ENCODE assay signal across 8 cellular contexts in the genomic region with DNA sequence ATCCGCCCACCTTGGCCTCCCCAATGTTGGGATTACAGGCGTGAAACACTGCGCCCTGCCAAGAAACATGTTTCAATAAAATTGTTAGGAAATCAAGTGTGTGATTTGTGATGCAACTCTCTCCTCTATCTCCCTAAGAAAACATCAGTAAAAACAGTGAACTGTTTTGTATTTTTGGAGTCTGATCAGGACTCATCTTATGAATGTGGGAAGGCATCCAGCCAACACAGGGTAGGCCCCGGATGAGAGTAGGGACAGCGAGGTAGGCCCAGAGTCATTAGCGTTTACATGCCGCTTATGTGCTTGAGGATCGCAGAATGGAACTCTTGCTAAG. TPM values are rescaled to one million over a fixed set of nuclear protein-coding genes. Genes with fewer than 3 reads are reported as not detected.
DNase-seq lines count a peak whose midpoint lies in the region; ATAC-seq, FAIRE-seq and TF ChIP-seq lines count a peak whose summit lies in the region.

No MANE protein-coding gene starts in this region.

- H3K36me3 ChIP-seq in HUES64 (ENCODE audit: insufficient read depth, low read length) = no peaks in the 10 kb centered on the region
- H3K36me3 ChIP-seq in mucosa of descending colon (ENCODE audit: low read depth) = no peaks in the 10 kb centered on the region

- H3K9me3 ChIP-seq in HUES64 (ENCODE audit: insufficient read depth, low read depth, low read length) (no peaks in the 10 kb centered on the region), mucosa of descending colon (no peaks in the 10 kb centered on the region)

- H3K4me3 ChIP-seq in HUES64 (ENCODE audit: low read length) (peak overlapping the region; percentile 89), cardiac fibroblast (replicated peaks in 1 of 2; ENCODE audit: low read depth in 2 of 2, low read length in 2 of 2) (peak overlapping the region; percentile 78 to 91), mucosa of descending colon (no peak overlapping the region)

- H3K27ac ChIP-seq in 22Rv1 = peak overlapping the region; percentile 97
- no peak overlapping the region; the same call in 1 of the 2 replicates for H3K27ac ChIP-seq in HUES64 (ENCODE audit: low read depth, low read length)

- no peak for FAIRE-seq in D721Med (lab: Jason Lieb, UNC)

- intact Hi-C loops in mucosa of descending colon (cut with DNase I, micrococcal nuclease) = no loop called here

- ATAC-seq in mucosa of descending colon = no peak
- no peak for ATAC-seq in GM19351 (IDR thresholded peaks at IDR 0.05; ENCODE audit: unreplicated experiment)

- 89% methylated on average over 8 of the region's 8 CpGs for WGBS in HUES64

- H3K9ac ChIP-seq in HUES64 (ENCODE audit: low read depth, low read length) = peak overlapping the region; percentile 96

- H3K27me3 ChIP-seq in HUES64 (ENCODE audit: insufficient read depth, low read length) = no peaks in the 10 kb centered on the region

- H3K4me1 ChIP-seq in HUES64 (ENCODE audit: insufficient read depth, low read length) (peaks cover 3% of the 10 kb centered on the region; the same call in 1 of the 2 replicates), mucosa of descending colon (ENCODE audit: low read depth) (peaks cover 47% of the 10 kb centered on the region)

- TF ChIP-seq CTCF in 22Rv1 (IDR thresholded peaks at IDR 0.05) (no peak), cardiac fibroblast (IDR thresholded peaks at IDR 0.05; ENCODE audit: low read depth, low read length) (no peak), mucosa of descending colon (IDR thresholded peaks at IDR 0.05) (no peak), D721Med (IDR thresholded peaks at IDR 0.05; ENCODE audit: insufficient read depth, missing control alignments) (no peak)

- peak; percentile 63 to 70 for DNase-seq in cardiac fibroblast (ENCODE audit: low read depth in 2 of 2)
- peak in 2 of 3 donors; percentile 28 to 54 for DNase-seq in mucosa of descending colon
- DNase-seq in D721Med (ENCODE audit: insufficient read length, low spot score) = no peak
- no peak for DNase-seq in NCI-H345 (lab: John Stamatoyannopoulos, UW)
- DNase-seq in NCI-H187 treated with DMSO at 0.1 percent for 48 hours (lab: John Stamatoyannopoulos, UW) = no peak

RNA-seq across cellular contexts. Expression of a gene that starts 0.9 kb away (rescaled TPM):
- 5.4 TPM for polyA plus RNA-seq in HUES64 (2013, experiment 1 of 2)
- polyA plus RNA-seq in HUES64 (2013, experiment 2 of 2) = 3.9 TPM
- 10 to 100 TPM; 37.1 to 78.6 (median 42.7) TPM for total RNA-seq in mucosa of descending colon

RNA-seq across cellular contexts. Expression of a gene that starts 8.3 kb away (rescaled TPM):
- polyA plus RNA-seq in HUES64 (2013, experiment 1 of 2) = 60.5 TPM
- polyA plus RNA-seq in HUES64 (2013, experiment 2 of 2) = 61.6 TPM
- 10 to 100 TPM; 55.8 to 83.1 (median 62.9) TPM for total RNA-seq in mucosa of descending colon

RNA-seq across cellular contexts. Expression of a gene that starts 29.4 kb away (rescaled TPM):
- 0.40 TPM for polyA plus RNA-seq in HUES64 (2013, experiment 1 of 2)
- polyA plus RNA-seq in HUES64 (2013, experiment 2 of 2) = 0.89 TPM
- total RNA-seq in mucosa of descending colon = 10 to 100 TPM in 2 of 3 donors, 1 to 10 TPM in 1; 9.0 to 25.9 (median 10.9) TPM

RNA-seq across cellular contexts. Expression of a gene that starts 41.2 kb away (rescaled TPM):
- 4.0 TPM for polyA plus RNA-seq in HUES64 (2013, experiment 1 of 2)
- polyA plus RNA-seq in HUES64 (2013, experiment 2 of 2) = 4.1 TPM
- total RNA-seq in mucosa of descending colon = 10 to 100 TPM in 1 of 3 donors, 1 to 10 TPM in 2; 3.9 to 21.4 (median 9.7) TPM

RNA-seq across cellular contexts. Expression of a gene that starts 47.8 kb away (rescaled TPM):
- polyA plus RNA-seq in HUES64 (2013, experiment 1 of 2) = 40.0 TPM
- 38.1 TPM for polyA plus RNA-seq in HUES64 (2013, experiment 2 of 2)
- total RNA-seq in mucosa of descending colon = 10 to 100 TPM; 39.1 to 41.1 (median 41.0) TPM

Comparison
In these comparisons a context has a peak if more than half of its experiments do, and no peak if none do; other contexts are left out.
1. DNase-seq: peak in cardiac fibroblast (2 of 2) and mucosa of descending colon (2 of 3); none in D721Med (single experiment), NCI-H345 (single experiment) and NCI-H187 treated with DMSO at 0.1 percent for 48 hours (single experiment).